ENCODE assay signal across 9 cellular contexts in genomic region chr10:132001238-132001977, GRCh38. TPM values are rescaled to one million over a fixed set of nuclear protein-coding genes. Genes with fewer than 3 reads are reported as not detected.
DNase-seq lines count a peak whose midpoint lies in the region; ATAC-seq, FAIRE-seq and TF ChIP-seq lines count a peak whose summit lies in the region.
"Had no signal": no experiment of that assay in that cellular context is flagged by ENCODE, and none has a peak within 500 bp of the region (broad histone marks: within the 10 kb centered on the region; RNA-seq: fewer than 3 reads in every experiment).

No MANE protein-coding gene starts in this region.

- peak; percentile 16 for ATAC-seq in HepG2
- no peak for ATAC-seq in right lobe of liver
- no peak for ATAC-seq in GM19328 (IDR thresholded peaks at IDR 0.05; ENCODE audit: unreplicated experiment)
- ATAC-seq: stimulated activated naive B cell treated with anti-CD40 and anti-IgM and Interleukin-4, amounts not matched to agents 10 μg/mL and 1 μg/mL and 100 μg/mL, for 72 hours had no signal

- TF ChIP-seq CTCF in HepG2 (CRISPR knock-in tag; IDR thresholded peaks at IDR 0.05) (peak; percentile 56), right lobe of liver (IDR thresholded peaks at IDR 0.05) (peak in 1 of 4 donors; percentile 12), epithelial cell of proximal tubule (conservative IDR thresholded peaks at IDR 0.05; ENCODE audit: low read depth, low read length) (peak; percentile 33)

- no peak for FAIRE-seq in HepG2 (lab: Jason Lieb, UNC)

- H3K4me1 ChIP-seq in HepG2 (ENCODE audit: insufficient read depth, low read length) (peaks cover 79% of the 10 kb centered on the region), right lobe of liver (peaks cover 0 to 27% (median 13%) of the 10 kb centered on the region in 4 donors)

- H3K36me3 ChIP-seq in HepG2 (replicated peaks in 1 of 2; ENCODE audit: control insufficient read depth in 1 of 2, insufficient read depth in 2 of 2, low read length in 2 of 2) (no peaks in the 10 kb centered on the region), right lobe of liver (no peaks in the 10 kb centered on the region)

- H3K27me3 ChIP-seq in HepG2 (ENCODE audit: control insufficient read depth in 1 of 2, insufficient read depth in 2 of 2, low read length in 2 of 2) (no peaks in the 10 kb centered on the region), right lobe of liver (no peaks in the 10 kb centered on the region)

- H4K20me1 ChIP-seq in HepG2 (ENCODE audit: insufficient read depth, low read length), result no peaks in the 10 kb centered on the region

- TF ChIP-seq POLR2A in HepG2 (IDR thresholded peaks at IDR 0.05; ENCODE audit: insufficient read depth in 1 of 2, low read depth in 2 of 2, low read length in 2 of 2), result no peak
- no peak for TF ChIP-seq POLR2A in right lobe of liver (IDR thresholded peaks at IDR 0.05)

- WGBS in HepG2 (ENCODE audit: low lambda C conversion rate), result 25% methylated on average over 15 of the region's 15 CpGs
- 63% methylated on average over 11 of the region's 15 CpGs for WGBS in right lobe of liver (ENCODE audit: insufficient coverage, low coverage, low lambda C conversion rate, missing lambda C conversion rate)

- intact Hi-C loops in HepG2 (cut with micrococcal nuclease; ENCODE audit: unreplicated experiment), result no loop called here
- intact Hi-C loops in right lobe of liver (cut with DNase I), result no loop called here

- H3K4me3 ChIP-seq in HepG2 (replicated peaks in 1 of 3; ENCODE audit: insufficient read depth in 1 of 3, low read depth in 2 of 3, low read length in 3 of 3) (peak overlapping the region in 1 of 3 experiments; percentile 24; a peak in 2 of 6 replicates), right lobe of liver (no peak overlapping the region), epithelial cell of proximal tubule (ENCODE audit: low read depth, low read length) (no peak overlapping the region)

- H2AFZ ChIP-seq in HepG2 (ENCODE audit: low read length), result peak overlapping the region; percentile 0

- POLR2A ChIA-PET in HepG2 (lab: Yijun Ruan, JAX), result interaction anchor here (1.5 kb wide), 1 partner anchor 20 kb away, joined by 4 read pairs; the partner anchor contains the start of gene BNIP3

- no peak for TF ChIP-seq RAD21 in HepG2 (CRISPR knock-in tag; IDR thresholded peaks at IDR 0.05)

- CTCF ChIA-PET in HepG2 (lab: Yijun Ruan, JAX; ENCODE audit: low intra/inter-chr PET ratio, low total read pairs), result no interaction called here

- H3K4me2 ChIP-seq in HepG2 (ENCODE audit: low read depth, low read length), result peak overlapping the region; percentile 64

- H3K9me3 ChIP-seq in HepG2 (ENCODE audit: low read length) (peaks cover 13% of the 10 kb centered on the region), right lobe of liver (no peaks in the 10 kb centered on the region)

- TF ChIP-seq EP300 in HepG2 (IDR thresholded peaks at IDR 0.05; ENCODE audit: low read depth in 2 of 2, low read length in 2 of 2) (no peak), HepG2 (CRISPR knock-in tag; IDR thresholded peaks at IDR 0.05; ENCODE audit: borderline replicate concordance) (no peak)

- BruUV-seq in HepG2 (replicated peaks; lab: Mats Ljungman, UMichigan), result no TSS peak

- no peak overlapping the region; the same call in 1 of the 2 replicates for H3K9ac ChIP-seq in HepG2 (ENCODE audit: insufficient read depth, low read depth, low read length)

- H3K79me2 ChIP-seq in HepG2 (ENCODE audit: insufficient read depth, low read length), result no peaks in the 10 kb centered on the region

- no peak overlapping the region for H3K27ac ChIP-seq in HepG2 (ENCODE audit: extremely low read length, insufficient read depth, low read length)
- no peak overlapping the region for H3K27ac ChIP-seq in right lobe of liver

- DNase-seq in HepG2 (ENCODE audit: low spot score) (peak; percentile 29), right lobe of liver (no peak), NCI-H2196 (lab: John Stamatoyannopoulos, UW; ENCODE audit: unreplicated experiment) (peak; percentile 72), epithelial cell of proximal tubule (ENCODE audit: low read depth) (no peak), SKM-1 (lab: John Stamatoyannopoulos, UW; ENCODE audit: unreplicated experiment) (no peak), SKM-1 treated with dmso at 0.1 percent for 144 hours (lab: John Stamatoyannopoulos, UW; ENCODE audit: unreplicated experiment) (no peak)
- DNase-seq in effector CD4-positive, alpha-beta T cell, result no peak
- DNase-seq: stimulated activated naive B cell treated with anti-CD40 and anti-IgM and Interleukin-4, amounts not matched to agents 10 μg/mL and 1 μg/mL and 100 μg/mL, for 72 hours had no signal

- in situ Hi-C loops in HepG2 (cut with HindIII; ENCODE audit: extremely low pct_ligation_motif_present, low pct_unique_long_range_greater_than_20kb), result no loop called here

TF ChIP-seq in HepG2, 621 proteins besides CTCF, POLR2A, EP300 and RAD21 (continues in another document):
- TF ChIP-seq CSRNP2 (CRISPR knock-in tag; conservative IDR thresholded peaks at IDR 0.05; ENCODE audit: low read depth) (no peak), FOXP4 (CRISPR knock-in tag; IDR thresholded peaks at IDR 0.05) (peak; percentile 32; the same call in 1 of the 2 replicates), NFYC (CRISPR knock-in tag; IDR thresholded peaks at IDR 0.05) (peak; percentile 65), NFKB2 (CRISPR knock-in tag; IDR thresholded peaks at IDR 0.05; ENCODE audit: borderline replicate concordance) (no peak), NFE2L1 (CRISPR knock-in tag; IDR thresholded peaks at IDR 0.05; ENCODE audit: borderline replicate concordance) (no peak), MED1 (CRISPR knock-in tag; IDR thresholded peaks at IDR 0.05) (0 out of 2 replicates have a peak, but pooled peaks have one; percentile 10)

RNA-seq across cellular contexts. Expression of gene BNIP3, which starts 19.7 kb away (rescaled TPM):
- 73.7 and 86.7 TPM in 2 replicates for total RNA-seq in HepG2 (2016; rRNA removed; fragmentation: Illumina TruSeq; extraction: Trizol)
- 57.4 and 60.2 TPM in 2 replicates for total RNA-seq in HepG2 (2016; cell fraction: cytosol; rRNA removed; fragmentation: Illumina TruSeq; extraction: Trizol; ENCODE audit: low read depth)
- 71.8 and 94.2 TPM in 2 replicates for total RNA-seq in HepG2 (2016; cell fraction: insoluble cytoplasmic fraction; rRNA removed; fragmentation: Illumina TruSeq; extraction: Trizol)
- 64.9 and 67.4 TPM in 2 replicates for total RNA-seq in HepG2 (2016; cell fraction: membrane; rRNA removed; fragmentation: Illumina TruSeq; extraction: Trizol)
- total RNA-seq in HepG2 (2016; cell fraction: nucleus; rRNA removed; fragmentation: Illumina TruSeq; extraction: Trizol), result 26.3 and 33.7 TPM in 2 replicates
- 170 and 223 TPM in 2 replicates for polyA plus RNA-seq in HepG2 (2011; rRNA removed)
- polyA plus RNA-seq in HepG2 (2011; cell fraction: cytosol; rRNA removed), result 338 and 339 TPM in 2 replicates
- polyA plus RNA-seq in HepG2 (2011; cell fraction: nucleus; rRNA removed), result 163 and 165 TPM in 2 replicates
- polyA plus RNA-seq in HepG2 (2012), result 188 and 302 TPM in 2 replicates
- polyA plus RNA-seq in HepG2 (2016; cell fraction: cytosol; fragmentation: Illumina TruSeq; extraction: Trizol; ENCODE audit: low read depth), result 70.8 and 79.0 TPM in 2 replicates
- 107 and 108 TPM in 2 replicates for polyA plus RNA-seq in HepG2 (2016; cell fraction: insoluble cytoplasmic fraction; fragmentation: Illumina TruSeq; extraction: Trizol; ENCODE audit: low read depth)
- polyA plus RNA-seq in HepG2 (2016; cell fraction: membrane; fragmentation: Illumina TruSeq; extraction: Trizol; ENCODE audit: low read depth), result 59.2 and 59.3 TPM in 2 replicates
- polyA plus RNA-seq in HepG2 (2016; cell fraction: nucleus; fragmentation: Illumina TruSeq; extraction: Trizol; ENCODE audit: insufficient read depth, low read depth), result 56.7 and 59.3 TPM in 2 replicates
- 13.5 and 140 TPM in 2 replicates for polyA minus RNA-seq in HepG2 (2011; rRNA and poly(A)+ RNA removed; ENCODE audit: low replicate concordance)
- 117 and 136 TPM in 2 replicates for polyA minus RNA-seq in HepG2 (2011; cell fraction: cytosol; rRNA and poly(A)+ RNA removed)
- 54.7 and 62.3 TPM in 2 replicates for polyA minus RNA-seq in HepG2 (2011; cell fraction: nucleus; rRNA and poly(A)+ RNA removed)
- total RNA-seq in right lobe of liver, result 100 to 1,000 TPM in 4 of 6 experiments, 10 to 100 TPM in 2; 87.7 to 373 (median 102) TPM
- 123 and 463 TPM in 2 replicates for total RNA-seq in epithelial cell of proximal tubule

Comparison
In these comparisons a context has a peak if more than half of its experiments do, and no peak if none do; other contexts are left out.
1. DNase-seq: peak in HepG2 (single experiment) and NCI-H2196 (single experiment); none in right lobe of liver (0 of 3), epithelial cell of proximal tubule (single experiment), SKM-1 (single experiment), SKM-1 treated with dmso at 0.1 percent for 144 hours (single experiment) and effector CD4-positive, alpha-beta T cell (single experiment).